In genomic region chr19:17616961-17617806, GRCh38 we compare ENCODE assay signal across 9 cellular contexts.
DNase-seq lines count a peak whose midpoint lies in the region; ATAC-seq and TF ChIP-seq lines count a peak whose summit lies in the region.
"Had no signal": no experiment of that assay in that cellular context is flagged by ENCODE, and none has a peak within 500 bp of the region (broad histone marks: within the 10 kb centered on the region; RNA-seq: fewer than 3 reads in every experiment).

No MANE protein-coding gene starts in this region.

- H3K4me1 Mint-ChIP-seq in stimulated activated naive B cell treated with anti-CD40 and anti-IgM and Interleukin-4, amounts not matched to agents 10 μg/mL and 1 μg/mL and 100 μg/mL, for 72 hours, result peaks cover 11 to 12% of the 10 kb centered on the region in 2 donors
- no peaks in the 10 kb centered on the region for H3K4me1 Mint-ChIP-seq in mesothelial cell of epicardium

- H3K4me1 ChIP-seq in mammary epithelial cell (ENCODE audit: insufficient read depth, low read length), result no peaks in the 10 kb centered on the region
- H3K4me1 ChIP-seq in breast epithelium, result peaks cover 0 to 6% of the 10 kb centered on the region in 2 donors
- H3K4me1 ChIP-seq in PC-3 (ENCODE audit: insufficient read depth, low read length), result no peaks in the 10 kb centered on the region
- H3K4me1 ChIP-seq in foreskin keratinocyte, result no peaks in the 10 kb centered on the region

- ATAC-seq in PC-3 (no peak), foreskin keratinocyte (peak; percentile 45), GM18907 (IDR thresholded peaks at IDR 0.05; ENCODE audit: unreplicated experiment) (no peak)
- peak; percentile 63 to 73 for ATAC-seq in stimulated activated naive B cell treated with anti-CD40 and anti-IgM and Interleukin-4, amounts not matched to agents 10 μg/mL and 1 μg/mL and 100 μg/mL, for 72 hours (replicated peaks)

- intact Hi-C loops in mammary epithelial cell (cut with micrococcal nuclease) (no loop called here), breast epithelium (cut with DNase I; ENCODE audit: low total_unique reads) (no loop called here), PC-3 (cut with micrococcal nuclease) (loop anchor here (5.0 kb wide), 1 partner anchor 225 kb away; no protein-coding TSS in a partner anchor)

- CTCF ChIA-PET in mammary epithelial cell (lab: Charles Lee; ENCODE audit: low non-redundant PET) (no interaction called here), PC-3 (lab: Charles Lee) (no interaction called here)

- H3K4me2 ChIP-seq in mammary epithelial cell (ENCODE audit: insufficient read depth, low read depth, low read length), result peak overlapping the region; percentile 2
- H3K4me2 ChIP-seq in PC-3 (ENCODE audit: low read length), result peak overlapping the region; percentile 66

- H3K79me2 ChIP-seq in mammary epithelial cell (ENCODE audit: insufficient read depth, low read length), result no peaks in the 10 kb centered on the region
- H3K79me2 ChIP-seq in PC-3 (ENCODE audit: low read length), result no peaks in the 10 kb centered on the region

- H3K9me3 ChIP-seq in mammary epithelial cell (replicated peaks; ENCODE audit: insufficient read depth, low read length) (no peaks in the 10 kb centered on the region), breast epithelium (peaks cover 6 to 9% of the 10 kb centered on the region in 2 donors), PC-3 (ENCODE audit: low read length) (no peaks in the 10 kb centered on the region)

- peaks cover 0 to 3% of the 10 kb centered on the region in 2 donors for H3K36me3 Mint-ChIP-seq in stimulated activated naive B cell treated with anti-CD40 and anti-IgM and Interleukin-4, amounts not matched to agents 10 μg/mL and 1 μg/mL and 100 μg/mL, for 72 hours
- H3K36me3 Mint-ChIP-seq in mesothelial cell of epicardium, result no peaks in the 10 kb centered on the region

- H3K27me3 Mint-ChIP-seq in stimulated activated naive B cell treated with anti-CD40 and anti-IgM and Interleukin-4, amounts not matched to agents 10 μg/mL and 1 μg/mL and 100 μg/mL, for 72 hours, result peaks cover 35 to 43% of the 10 kb centered on the region in 2 donors
- peaks cover 2% of the 10 kb centered on the region for H3K27me3 Mint-ChIP-seq in mesothelial cell of epicardium (ENCODE audit: low read depth)

- 53% methylated on average over 16 of the region's 28 CpGs for whole genome bisulfite sequencing in mammary epithelial cell (ENCODE audit: low coverage, missing lambda C conversion rate)

- H3K9me3 Mint-ChIP-seq in stimulated activated naive B cell treated with anti-CD40 and anti-IgM and Interleukin-4, amounts not matched to agents 10 μg/mL and 1 μg/mL and 100 μg/mL, for 72 hours, result peaks cover 9 to 10% of the 10 kb centered on the region in 2 donors
- peaks cover 13% of the 10 kb centered on the region for H3K9me3 Mint-ChIP-seq in mesothelial cell of epicardium
- H3K9me3 Mint-ChIP-seq: CD4-positive, alpha-beta T cell had no signal

- no peaks in the 10 kb centered on the region for H3K27me3 ChIP-seq in mammary epithelial cell (ENCODE audit: insufficient read depth, low read length)
- peaks cover 2 to 44% of the 10 kb centered on the region in 2 donors for H3K27me3 ChIP-seq in breast epithelium
- H3K27me3 ChIP-seq in PC-3 (ENCODE audit: low read length), result no peaks in the 10 kb centered on the region
- peaks cover 13% of the 10 kb centered on the region for H3K27me3 ChIP-seq in foreskin keratinocyte

- no peak overlapping the region for H3K27ac ChIP-seq in mammary epithelial cell (ENCODE audit: insufficient read depth, low read depth, low read length)
- no peak overlapping the region for H3K27ac ChIP-seq in breast epithelium
- no peak overlapping the region for H3K27ac ChIP-seq in PC-3 (ENCODE audit: low read length)
- no peak overlapping the region for H3K27ac ChIP-seq in foreskin keratinocyte

- H2AFZ ChIP-seq in mammary epithelial cell (ENCODE audit: low read depth, low read length) (no peak overlapping the region), PC-3 (ENCODE audit: low read length) (no peak overlapping the region)

- TF ChIP-seq CTCF in mammary epithelial cell (conservative IDR thresholded peaks at IDR 0.05 in 1 of 2, IDR thresholded peaks at IDR 0.05 in 1 of 2; ENCODE audit: extremely low read depth in 1 of 2, insufficient read depth in 1 of 2, low read depth in 1 of 2, low read length in 2 of 2), result no peak
- TF ChIP-seq CTCF in breast epithelium (IDR thresholded peaks at IDR 0.05), result no peak
- no peak for TF ChIP-seq CTCF in PC-3 (conservative IDR thresholded peaks at IDR 0.05; ENCODE audit: low read depth, low read length)
- no peak for TF ChIP-seq CTCF in foreskin keratinocyte (conservative IDR thresholded peaks at IDR 0.05)
- TF ChIP-seq CTCF in mesothelial cell of epicardium (IDR thresholded peaks at IDR 0.05; ENCODE audit: unreplicated experiment), result no peak

- H4K20me1 ChIP-seq in mammary epithelial cell (ENCODE audit: insufficient read depth, low read length) (no peaks in the 10 kb centered on the region), PC-3 (ENCODE audit: low read length) (no peaks in the 10 kb centered on the region)

- H3K36me3 ChIP-seq in mammary epithelial cell (ENCODE audit: insufficient read depth, low read length), result no peaks in the 10 kb centered on the region
- no peaks in the 10 kb centered on the region for H3K36me3 ChIP-seq in breast epithelium
- no peaks in the 10 kb centered on the region for H3K36me3 ChIP-seq in PC-3 (ENCODE audit: low read depth, low read length)

- in situ Hi-C loops in mammary epithelial cell (cut with MboI; ENCODE audit: low sequenced_read_pairs in 2 of 2), result no loop called here

- BruUV-seq in mammary epithelial cell (replicated peaks; lab: Mats Ljungman, UMichigan) (no TSS peak), PC-3 (replicated peaks; lab: Mats Ljungman, UMichigan) (no TSS peak)

- H3K27ac Mint-ChIP-seq in stimulated activated naive B cell treated with anti-CD40 and anti-IgM and Interleukin-4, amounts not matched to agents 10 μg/mL and 1 μg/mL and 100 μg/mL, for 72 hours, result no peak overlapping the region
- no peak overlapping the region for H3K27ac Mint-ChIP-seq in mesothelial cell of epicardium
- H3K27ac Mint-ChIP-seq: CD4-positive, alpha-beta T cell had no signal

- no peak for TF ChIP-seq POLR2A in breast epithelium (IDR thresholded peaks at IDR 0.05)

- no peaks in the 10 kb centered on the region for H3F3A ChIP-seq in PC-3 (ENCODE audit: low read length, unreplicated experiment)

- H3K9ac ChIP-seq in mammary epithelial cell (ENCODE audit: insufficient read depth, low read length), result no peak overlapping the region
- no peak overlapping the region for H3K9ac ChIP-seq in PC-3 (ENCODE audit: low read length)

- dilution Hi-C loops in mammary epithelial cell (cut with HindIII; ENCODE audit: low sequenced_read_pairs), result no loop called here

- DNase-seq in mammary epithelial cell (peak; percentile 51), breast epithelium (ENCODE audit: low spot score in 2 of 2) (no peak), PC-3 (no peak), foreskin keratinocyte (peak; percentile 47 to 71), NCI-H1436 treated with DMSO at 0.1 percent for 48 hours (lab: John Stamatoyannopoulos, UW) (no peak), mesothelial cell of epicardium (ENCODE audit: low spot score in 2 of 2, unreplicated experiment in 2 of 2) (no peak)
- DNase-seq in stimulated activated naive B cell treated with anti-CD40 and anti-IgM and Interleukin-4, amounts not matched to agents 10 μg/mL and 1 μg/mL and 100 μg/mL, for 72 hours, result no peak
- DNase-seq: CD4-positive, alpha-beta T cell had no signal

- H3K4me3 ChIP-seq in mammary epithelial cell (replicated peaks in 1 of 3; ENCODE audit: insufficient read depth in 1 of 3, low read depth in 2 of 3, low read length in 3 of 3) (no peak overlapping the region), breast epithelium (no peak overlapping the region), PC-3 (ENCODE audit: low read length) (no peak overlapping the region)

- H3K4me3 Mint-ChIP-seq in stimulated activated naive B cell treated with anti-CD40 and anti-IgM and Interleukin-4, amounts not matched to agents 10 μg/mL and 1 μg/mL and 100 μg/mL, for 72 hours, result peak overlapping the region; percentile 63 to 73
- H3K4me3 Mint-ChIP-seq in mesothelial cell of epicardium, result no peak overlapping the region
- H3K4me3 Mint-ChIP-seq: CD4-positive, alpha-beta T cell had no signal

- POLR2A ChIA-PET in PC-3 (lab: Charles Lee; ENCODE audit: unreplicated experiment), result no interaction called here

- H3K9me2 ChIP-seq in PC-3 (replicated peaks; ENCODE audit: low read length), result no peaks in the 10 kb centered on the region

Comparison
In these comparisons a context has a peak if more than half of its experiments do, and no peak if none do; other contexts are left out.
1. DNase-seq: peak in mammary epithelial cell (single experiment) and foreskin keratinocyte (2 of 2); none in breast epithelium (0 of 2), PC-3 (single experiment), stimulated activated naive B cell treated with anti-CD40 and anti-IgM and Interleukin-4, amounts not matched to agents 10 μg/mL and 1 μg/mL and 100 μg/mL, for 72 hours (single experiment), NCI-H1436 treated with DMSO at 0.1 percent for 48 hours (single experiment) and mesothelial cell of epicardium (0 of 2).
2. ATAC-seq: peak in foreskin keratinocyte (single experiment) and stimulated activated naive B cell treated with anti-CD40 and anti-IgM and Interleukin-4, amounts not matched to agents 10 μg/mL and 1 μg/mL and 100 μg/mL, for 72 hours (2 of 2); none in PC-3 (single experiment) and GM18907 (single experiment).